ENCODE assay signal across 11 cellular contexts in the genomic region with DNA sequence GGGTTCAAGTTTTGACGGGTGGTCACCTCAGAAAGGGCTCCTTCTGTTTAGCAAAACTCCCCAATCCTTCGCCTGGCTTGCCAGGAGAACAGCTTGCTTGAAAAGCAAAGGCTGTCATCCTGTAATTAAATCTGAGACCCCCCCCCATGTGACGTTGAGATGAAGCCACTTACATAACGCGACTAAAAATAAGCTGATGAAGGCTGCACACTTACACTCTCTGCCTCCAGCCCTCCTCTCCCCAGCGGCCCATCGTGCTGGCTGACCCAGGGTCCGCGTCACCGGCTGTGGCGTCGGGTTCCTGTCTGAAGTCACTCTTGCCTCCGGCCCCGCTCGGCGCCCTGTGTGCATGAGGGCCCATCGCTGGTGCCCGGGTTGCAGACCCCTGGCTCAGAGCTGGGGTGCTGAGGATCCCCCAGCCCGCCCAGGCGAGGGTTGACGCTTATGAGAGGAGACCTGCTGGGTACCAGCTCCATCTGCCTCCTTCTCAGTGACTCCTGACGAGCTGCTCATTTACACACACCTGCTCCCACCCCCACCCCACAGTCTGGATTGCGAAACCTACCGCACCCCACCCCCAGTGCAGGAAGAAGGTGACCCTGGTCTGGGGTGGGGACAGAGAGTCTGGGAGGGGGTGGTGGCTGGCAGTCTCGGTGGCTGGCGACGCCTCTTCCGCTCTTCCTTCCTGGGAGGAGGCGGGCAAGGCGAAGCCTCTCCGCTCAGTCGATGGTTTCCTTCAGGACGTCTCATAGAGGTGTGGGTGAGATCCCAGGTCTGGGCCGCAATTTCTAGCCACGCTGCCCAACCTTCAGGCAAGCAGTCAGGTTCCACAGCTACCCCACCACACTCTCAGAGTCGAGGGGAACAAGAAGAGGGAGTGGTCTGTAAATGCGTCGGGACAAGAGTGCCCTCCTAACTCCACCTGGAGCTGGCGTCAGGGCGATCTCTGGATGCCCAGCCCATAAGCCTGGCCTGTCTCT. TPM values are rescaled to one million over a fixed set of nuclear protein-coding genes. Genes with fewer than 3 reads are reported as not detected.
A peak's percentile ranks its signal among the peaks of the same experiment; 100 is the strongest.
DNase-seq lines count a peak whose midpoint lies in the region; ATAC-seq and TF ChIP-seq lines count a peak whose summit lies in the region.
"Had no signal": no experiment of that assay in that cellular context is flagged by ENCODE, and none has a peak within 500 bp of the region (broad histone marks: within the 10 kb centered on the region; RNA-seq: fewer than 3 reads in every experiment).

No MANE protein-coding gene starts in this region.

- H3K4me1 ChIP-seq in lung (ENCODE audit: control insufficient read depth in 2 of 2, insufficient read depth in 2 of 2, low read length in 2 of 2) (peaks cover 0 to 26% of the 10 kb centered on the region in 2 donors), aorta (ENCODE audit: control insufficient read depth in 1 of 2, insufficient read depth in 2 of 2, low read length in 2 of 2) (no peaks in the 10 kb centered on the region)

- H3K27ac ChIP-seq in lung (ENCODE audit: low read depth in 1 of 2, low read length in 1 of 2) (peak overlapping the region in 1 of 2 donors; percentile 86), aorta (ENCODE audit: low read depth in 1 of 2, low read length in 2 of 2) (no peak overlapping the region)

- H3K4me3 Mint-ChIP-seq in dendritic cell treated with granulocyte-macrophage colony-stimulating factor and Interleukin-4, amounts not matched to agents 40 ng/mL and 50 ng/mL, for 4 days, result peak overlapping the region; percentile 66
- H3K4me3 Mint-ChIP-seq: activated T-cell treated with anti-CD3 and anti-CD28 coated beads, Interleukin-2, amount 50 U/mL, for 72 hours; central memory CD8-positive, alpha-beta T cell had no signal

- WGBS in lung, 2 donors, result 48 to 54% methylated on average over 40 of the region's 40 CpGs
- 94 to 95% methylated on average over 40 of the region's 40 CpGs for WGBS in aorta, 2 donors

- DNase-seq in cardiac septum (ENCODE audit: low spot score) (peak; percentile 81), left cardiac atrium (no peak), lung (ENCODE audit: low spot score) (peak; percentile 60), aorta (peak; percentile 49 to 77), NCI-H2029 (lab: John Stamatoyannopoulos, UW) (no peak)
- DNase-seq in effector CD4-positive, alpha-beta T cell, result no peak
- DNase-seq: activated T-cell treated with anti-CD3 and anti-CD28 coated beads, Interleukin-2, amount 50 U/mL, for 72 hours; stimulated activated CD4-positive, alpha-beta T cell treated with anti-CD3 and anti-CD28 coated beads, Interleukin-1b, Interleukin-23, amount 100 ng/mL, for 48 hours had no signal

- H3K4me1 Mint-ChIP-seq in dendritic cell treated with granulocyte-macrophage colony-stimulating factor and Interleukin-4, amounts not matched to agents 40 ng/mL and 50 ng/mL, for 4 days (ENCODE audit: low read depth), result peaks cover 78% of the 10 kb centered on the region

- H3K27me3 Mint-ChIP-seq in dendritic cell treated with granulocyte-macrophage colony-stimulating factor and Interleukin-4, amounts not matched to agents 40 ng/mL and 50 ng/mL, for 4 days, result peaks cover 42% of the 10 kb centered on the region

- peaks cover 53% of the 10 kb centered on the region for H3K36me3 Mint-ChIP-seq in dendritic cell treated with granulocyte-macrophage colony-stimulating factor and Interleukin-4, amounts not matched to agents 40 ng/mL and 50 ng/mL, for 4 days (ENCODE audit: low read depth)

- H3K27me3 ChIP-seq in lung (ENCODE audit: control insufficient read depth, insufficient read depth), result no peaks in the 10 kb centered on the region
- H3K27me3 ChIP-seq in aorta (ENCODE audit: control insufficient read depth in 1 of 2, insufficient read depth in 2 of 2, low read length in 1 of 2), result peaks cover 0 to 2% of the 10 kb centered on the region in 2 donors

- H3K4me3 ChIP-seq in lung, result no peak overlapping the region
- no peak overlapping the region for H3K4me3 ChIP-seq in aorta (ENCODE audit: low read length in 2 of 2)

- intact Hi-C loops in cardiac septum (cut with DNase I), result no loop called here
- intact Hi-C loops in left cardiac atrium (cut with DNase I), result no loop called here
- intact Hi-C loops in dendritic cell treated with granulocyte-macrophage colony-stimulating factor and Interleukin-4, amounts not matched to agents 40 ng/mL and 50 ng/mL, for 4 days (cut with micrococcal nuclease), result loop anchor here (5.0 kb wide), 1 partner anchor 40 kb away; the partner anchor contains the start of gene CHMP6
- intact Hi-C loops in aorta (cut with DNase I), result loop anchor here in 1 of 2 donors (5.0 kb wide), 1 partner anchor 40 kb away; the partner anchor contains the start of gene CHMP6

- TF ChIP-seq CTCF in lung (IDR thresholded peaks at IDR 0.05; ENCODE audit: control extremely low read depth, extremely low read depth), result no peak

- peaks cover 5% of the 10 kb centered on the region for H3K9me3 Mint-ChIP-seq in dendritic cell treated with granulocyte-macrophage colony-stimulating factor and Interleukin-4, amounts not matched to agents 40 ng/mL and 50 ng/mL, for 4 days
- H3K9me3 Mint-ChIP-seq: central memory CD8-positive, alpha-beta T cell had no signal

- peak overlapping the region; percentile 68 for H3K27ac Mint-ChIP-seq in dendritic cell treated with granulocyte-macrophage colony-stimulating factor and Interleukin-4, amounts not matched to agents 40 ng/mL and 50 ng/mL, for 4 days
- H3K27ac Mint-ChIP-seq: activated T-cell treated with anti-CD3 and anti-CD28 coated beads, Interleukin-2, amount 50 U/mL, for 72 hours had no signal

- H3K36me3 ChIP-seq in lung (ENCODE audit: control insufficient read depth in 2 of 2, insufficient read depth in 2 of 2, low read length in 2 of 2), result no peaks in the 10 kb centered on the region
- no peaks in the 10 kb centered on the region for H3K36me3 ChIP-seq in aorta (ENCODE audit: control insufficient read depth in 1 of 2, insufficient read depth in 2 of 2, low read length in 1 of 2)

- H3K9me3 ChIP-seq in lung (ENCODE audit: control insufficient read depth in 2 of 2, insufficient read depth in 1 of 2, low read length in 1 of 2), result no peaks in the 10 kb centered on the region
- no peaks in the 10 kb centered on the region for H3K9me3 ChIP-seq in aorta (ENCODE audit: control insufficient read depth, low read length)

- ATAC-seq in left cardiac atrium (no peak), lung (ENCODE audit: insufficient read depth, low FRiP score) (no peak), aorta (ENCODE audit: low FRiP score) (no peak), GM19455 (IDR thresholded peaks at IDR 0.05; ENCODE audit: unreplicated experiment) (no peak)
- ATAC-seq: activated T-cell treated with anti-CD3 and anti-CD28 coated beads, Interleukin-2, amount 50 U/mL, for 72 hours had no signal

RNA-seq across cellular contexts. Expression of gene BAIAP2, which starts 3.1 kb away (rescaled TPM):
- 9.8 TPM for total RNA-seq in cardiac septum
- total RNA-seq in left cardiac atrium, result 10 to 100 TPM; 32.8 to 38.0 TPM
- total RNA-seq in lung, result 100 to 1,000 TPM in 1 of 2 donors, 10 to 100 TPM in 1; 94.3 to 141 TPM
- 10 to 100 TPM; 59.2 to 61.2 TPM for polyA plus RNA-seq in lung
- 10 to 100 TPM; 19.2 to 23.7 TPM for total RNA-seq in aorta
- polyA plus RNA-seq in aorta, result 1 to 10 TPM; 1.7 to 9.5 TPM

RNA-seq across cellular contexts. Expression of gene CHMP6, which starts 40.2 kb away (rescaled TPM):
- total RNA-seq in cardiac septum (21.7 TPM), left cardiac atrium (10 to 100 TPM; 17.4 to 19.1 TPM), lung (10 to 100 TPM; 18.2 to 36.3 TPM), aorta (10 to 100 TPM; 22.9 to 30.9 TPM)
- polyA plus RNA-seq in lung (10 to 100 TPM; 31.5 to 32.9 TPM), aorta (10 to 100 TPM; 15.9 to 30.8 TPM)

Comparison
In these comparisons a context has a peak if more than half of its experiments do, and no peak if none do; other contexts are left out.
1. DNase-seq: peak in cardiac septum (single experiment), lung (single experiment) and aorta (2 of 2); none in left cardiac atrium (single experiment), NCI-H2029 (single experiment) and effector CD4-positive, alpha-beta T cell (single experiment).